1 cellular context compared by ENCODE assay signal in the genomic region with DNA sequence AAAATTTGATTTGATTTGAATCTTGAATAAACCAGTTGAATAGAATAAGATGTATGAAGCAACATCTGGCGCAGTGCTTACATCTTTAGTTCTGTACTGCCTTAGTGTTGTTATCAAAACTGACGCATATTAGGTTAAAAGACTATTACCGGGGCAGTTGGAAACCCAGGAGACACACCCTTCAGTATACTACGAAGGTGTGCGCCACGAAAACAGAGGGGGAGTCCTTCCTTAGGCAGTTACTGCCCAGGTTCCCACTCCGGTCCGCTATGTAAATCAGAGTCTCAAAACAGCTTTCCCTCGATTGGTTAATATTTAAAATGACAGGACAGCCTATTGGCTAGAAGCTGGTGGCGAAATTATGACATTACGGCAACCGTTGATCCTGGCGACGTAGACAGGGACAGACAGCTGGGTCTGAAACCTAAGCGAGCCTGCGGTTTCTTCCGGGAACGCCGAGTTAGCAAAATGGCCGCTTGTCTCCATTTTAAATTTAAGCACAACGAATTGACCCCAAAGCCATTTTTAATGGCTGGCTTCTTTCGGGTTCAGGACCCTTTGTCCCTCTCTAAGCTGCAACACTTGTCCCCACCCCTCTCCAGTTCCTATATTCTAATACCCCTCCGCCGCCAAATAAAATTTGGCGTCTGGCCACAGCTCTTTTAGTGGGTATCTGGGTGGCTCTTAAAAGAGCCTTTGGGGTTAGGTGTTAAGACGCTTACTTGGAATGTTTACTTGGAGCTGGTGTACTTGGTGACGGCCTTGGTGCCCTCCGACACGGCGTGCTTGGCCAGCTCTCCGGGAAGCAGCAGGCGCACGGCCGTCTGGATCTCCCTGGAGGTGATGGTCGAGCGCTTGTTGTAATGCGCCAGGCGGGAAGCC.
A peak's percentile ranks its signal among the peaks of the same experiment; 100 is the strongest.
TF ChIP-seq lines count a peak whose summit lies in the region.

No MANE protein-coding gene starts in this region.

TF ChIP-seq in K562, 482 proteins besides CTCF, POLR2A, EP300 and RAD21 (continued from another document and continues in another):
- TF ChIP-seq, protein P1, sequence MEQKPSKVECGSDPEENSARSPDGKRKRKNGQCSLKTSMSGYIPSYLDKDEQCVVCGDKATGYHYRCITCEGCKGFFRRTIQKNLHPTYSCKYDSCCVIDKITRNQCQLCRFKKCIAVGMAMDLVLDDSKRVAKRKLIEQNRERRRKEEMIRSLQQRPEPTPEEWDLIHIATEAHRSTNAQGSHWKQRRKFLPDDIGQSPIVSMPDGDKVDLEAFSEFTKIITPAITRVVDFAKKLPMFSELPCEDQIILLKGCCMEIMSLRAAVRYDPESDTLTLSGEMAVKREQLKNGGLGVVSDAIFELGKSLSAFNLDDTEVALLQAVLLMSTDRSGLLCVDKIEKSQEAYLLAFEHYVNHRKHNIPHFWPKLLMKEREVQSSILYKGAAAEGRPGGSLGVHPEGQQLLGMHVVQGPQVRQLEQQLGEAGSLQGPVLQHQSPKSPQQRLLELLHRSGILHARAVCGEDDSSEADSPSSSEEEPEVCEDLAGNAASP (IDR thresholded peaks at IDR 0.05) = no peak
- TF ChIP-seq, protein P2, sequence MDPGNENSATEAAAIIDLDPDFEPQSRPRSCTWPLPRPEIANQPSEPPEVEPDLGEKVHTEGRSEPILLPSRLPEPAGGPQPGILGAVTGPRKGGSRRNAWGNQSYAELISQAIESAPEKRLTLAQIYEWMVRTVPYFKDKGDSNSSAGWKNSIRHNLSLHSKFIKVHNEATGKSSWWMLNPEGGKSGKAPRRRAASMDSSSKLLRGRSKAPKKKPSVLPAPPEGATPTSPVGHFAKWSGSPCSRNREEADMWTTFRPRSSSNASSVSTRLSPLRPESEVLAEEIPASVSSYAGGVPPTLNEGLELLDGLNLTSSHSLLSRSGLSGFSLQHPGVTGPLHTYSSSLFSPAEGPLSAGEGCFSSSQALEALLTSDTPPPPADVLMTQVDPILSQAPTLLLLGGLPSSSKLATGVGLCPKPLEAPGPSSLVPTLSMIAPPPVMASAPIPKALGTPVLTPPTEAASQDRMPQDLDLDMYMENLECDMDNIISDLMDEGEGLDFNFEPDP (CRISPR knock-in tag; IDR thresholded peaks at IDR 0.05) = no peak
- TF ChIP-seq FUS (optimal IDR thresholded peaks at IDR 0.05; ENCODE audit: low read depth, low read length) (peak; percentile 99), COPS2 (conservative IDR thresholded peaks at IDR 0.05) (no peak), TCF3 (CRISPR knock-in tag; IDR thresholded peaks at IDR 0.05) (no peak), ZNF3 (CRISPR knock-in tag; IDR thresholded peaks at IDR 0.05) (peak; percentile 16; the same call in 1 of the 2 replicates), SAP30 (IDR thresholded peaks at IDR 0.05; ENCODE audit: borderline replicate concordance, insufficient read depth, low read depth, low read length, poor library complexity, severe bottlenecking) (peak; percentile 81), ZNF644 (tag; IDR thresholded peaks at IDR 0.05; ENCODE audit: low read depth) (peak; percentile 67; the same call in 1 of the 2 replicates), ZNF79 (CRISPR knock-in tag; IDR thresholded peaks at IDR 0.05; ENCODE audit: low read depth) (no peak), SRSF3 (IDR thresholded peaks at IDR 0.05; ENCODE audit: insufficient read depth, low read length) (no peak), L3MBTL2 (IDR thresholded peaks at IDR 0.05) (no peak; the same call in 1 of the 2 replicates), RBM25 (IDR thresholded peaks at IDR 0.05; ENCODE audit: low read depth, low read length, severe bottlenecking) (peak; percentile 57), KLF10 (CRISPR knock-in tag; IDR thresholded peaks at IDR 0.05) (no peak), PCBP2 (IDR thresholded peaks at IDR 0.05; ENCODE audit: low read depth, low read length, poor library complexity, severe bottlenecking) (no peak), ZNF830 (CRISPR knock-in tag; IDR thresholded peaks at IDR 0.05) (0 out of 2 replicates have a peak, but pooled peaks have one; percentile 90), ZNF124 (CRISPR knock-in tag; IDR thresholded peaks at IDR 0.05) (no peak), ZNF408 (CRISPR knock-in tag; IDR thresholded peaks at IDR 0.05; ENCODE audit: low read depth) (no peak), TCF7 (IDR thresholded peaks at IDR 0.05; ENCODE audit: borderline replicate concordance) (0 out of 2 replicates have a peak, but pooled peaks have one; percentile 44), ZNF764 (CRISPR knock-in tag; IDR thresholded peaks at IDR 0.05; ENCODE audit: low read depth) (0 out of 2 replicates have a peak, but pooled peaks have one; percentile 24), MTA2 (IDR thresholded peaks at IDR 0.05; ENCODE audit: low read depth) (no peak), ZNF507 (tag; conservative IDR thresholded peaks at IDR 0.05) (no peak), RBM22 (IDR thresholded peaks at IDR 0.05; ENCODE audit: low read depth, low read length, poor library complexity, severe bottlenecking) (peak; percentile 97), ZNF384 (IDR thresholded peaks at IDR 0.05; ENCODE audit: low read depth, low read length) (peak; percentile 74; the same call in 1 of the 2 replicates), ZNF431 (CRISPR knock-in tag; IDR thresholded peaks at IDR 0.05) (peak; percentile 80), NFYB (IDR thresholded peaks at IDR 0.05; ENCODE audit: extremely low read depth, insufficient read length) (peak; percentile 45)
- TF ChIP-seq, protein P3, sequence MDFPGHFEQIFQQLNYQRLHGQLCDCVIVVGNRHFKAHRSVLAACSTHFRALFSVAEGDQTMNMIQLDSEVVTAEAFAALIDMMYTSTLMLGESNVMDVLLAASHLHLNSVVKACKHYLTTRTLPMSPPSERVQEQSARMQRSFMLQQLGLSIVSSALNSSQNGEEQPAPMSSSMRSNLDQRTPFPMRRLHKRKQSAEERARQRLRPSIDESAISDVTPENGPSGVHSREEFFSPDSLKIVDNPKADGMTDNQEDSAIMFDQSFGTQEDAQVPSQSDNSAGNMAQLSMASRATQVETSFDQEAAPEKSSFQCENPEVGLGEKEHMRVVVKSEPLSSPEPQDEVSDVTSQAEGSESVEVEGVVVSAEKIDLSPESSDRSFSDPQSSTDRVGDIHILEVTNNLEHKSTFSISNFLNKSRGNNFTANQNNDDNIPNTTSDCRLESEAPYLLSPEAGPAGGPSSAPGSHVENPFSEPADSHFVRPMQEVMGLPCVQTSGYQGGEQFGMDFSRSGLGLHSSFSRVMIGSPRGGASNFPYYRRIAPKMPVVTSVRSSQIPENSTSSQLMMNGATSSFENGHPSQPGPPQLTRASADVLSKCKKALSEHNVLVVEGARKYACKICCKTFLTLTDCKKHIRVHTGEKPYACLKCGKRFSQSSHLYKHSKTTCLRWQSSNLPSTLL (IDR thresholded peaks at IDR 0.05) = peak; percentile 100
- TF ChIP-seq, protein P4, sequence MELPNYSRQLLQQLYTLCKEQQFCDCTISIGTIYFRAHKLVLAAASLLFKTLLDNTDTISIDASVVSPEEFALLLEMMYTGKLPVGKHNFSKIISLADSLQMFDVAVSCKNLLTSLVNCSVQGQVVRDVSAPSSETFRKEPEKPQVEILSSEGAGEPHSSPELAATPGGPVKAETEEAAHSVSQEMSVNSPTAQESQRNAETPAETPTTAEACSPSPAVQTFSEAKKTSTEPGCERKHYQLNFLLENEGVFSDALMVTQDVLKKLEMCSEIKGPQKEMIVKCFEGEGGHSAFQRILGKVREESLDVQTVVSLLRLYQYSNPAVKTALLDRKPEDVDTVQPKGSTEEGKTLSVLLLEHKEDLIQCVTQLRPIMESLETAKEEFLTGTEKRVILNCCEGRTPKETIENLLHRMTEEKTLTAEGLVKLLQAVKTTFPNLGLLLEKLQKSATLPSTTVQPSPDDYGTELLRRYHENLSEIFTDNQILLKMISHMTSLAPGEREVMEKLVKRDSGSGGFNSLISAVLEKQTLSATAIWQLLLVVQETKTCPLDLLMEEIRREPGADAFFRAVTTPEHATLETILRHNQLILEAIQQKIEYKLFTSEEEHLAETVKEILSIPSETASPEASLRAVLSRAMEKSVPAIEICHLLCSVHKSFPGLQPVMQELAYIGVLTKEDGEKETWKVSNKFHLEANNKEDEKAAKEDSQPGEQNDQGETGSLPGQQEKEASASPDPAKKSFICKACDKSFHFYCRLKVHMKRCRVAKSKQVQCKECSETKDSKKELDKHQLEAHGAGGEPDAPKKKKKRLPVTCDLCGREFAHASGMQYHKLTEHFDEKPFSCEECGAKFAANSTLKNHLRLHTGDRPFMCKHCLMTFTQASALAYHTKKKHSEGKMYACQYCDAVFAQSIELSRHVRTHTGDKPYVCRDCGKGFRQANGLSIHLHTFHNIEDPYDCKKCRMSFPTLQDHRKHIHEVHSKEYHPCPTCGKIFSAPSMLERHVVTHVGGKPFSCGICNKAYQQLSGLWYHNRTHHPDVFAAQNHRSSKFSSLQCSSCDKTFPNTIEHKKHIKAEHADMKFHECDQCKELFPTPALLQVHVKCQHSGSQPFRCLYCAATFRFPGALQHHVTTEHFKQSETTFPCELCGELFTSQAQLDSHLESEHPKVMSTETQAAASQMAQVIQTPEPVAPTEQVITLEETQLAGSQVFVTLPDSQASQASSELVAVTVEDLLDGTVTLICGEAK (IDR thresholded peaks at IDR 0.05) = peak; percentile 91
- TF ChIP-seq, protein P4 (CRISPR knock-in tag; IDR thresholded peaks at IDR 0.05) = peak; percentile 48
- TF ChIP-seq, protein P5, sequence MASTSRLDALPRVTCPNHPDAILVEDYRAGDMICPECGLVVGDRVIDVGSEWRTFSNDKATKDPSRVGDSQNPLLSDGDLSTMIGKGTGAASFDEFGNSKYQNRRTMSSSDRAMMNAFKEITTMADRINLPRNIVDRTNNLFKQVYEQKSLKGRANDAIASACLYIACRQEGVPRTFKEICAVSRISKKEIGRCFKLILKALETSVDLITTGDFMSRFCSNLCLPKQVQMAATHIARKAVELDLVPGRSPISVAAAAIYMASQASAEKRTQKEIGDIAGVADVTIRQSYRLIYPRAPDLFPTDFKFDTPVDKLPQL (IDR thresholded peaks at IDR 0.05; ENCODE audit: extremely low read depth, insufficient read length) = peak; percentile 67
- TF ChIP-seq, protein P6, sequence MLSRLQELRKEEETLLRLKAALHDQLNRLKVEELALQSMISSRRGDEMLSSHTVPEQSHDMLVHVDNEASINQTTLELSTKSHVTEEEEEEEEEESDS (CRISPR knock-in tag; IDR thresholded peaks at IDR 0.05) = no peak
- TF ChIP-seq, protein P7, sequence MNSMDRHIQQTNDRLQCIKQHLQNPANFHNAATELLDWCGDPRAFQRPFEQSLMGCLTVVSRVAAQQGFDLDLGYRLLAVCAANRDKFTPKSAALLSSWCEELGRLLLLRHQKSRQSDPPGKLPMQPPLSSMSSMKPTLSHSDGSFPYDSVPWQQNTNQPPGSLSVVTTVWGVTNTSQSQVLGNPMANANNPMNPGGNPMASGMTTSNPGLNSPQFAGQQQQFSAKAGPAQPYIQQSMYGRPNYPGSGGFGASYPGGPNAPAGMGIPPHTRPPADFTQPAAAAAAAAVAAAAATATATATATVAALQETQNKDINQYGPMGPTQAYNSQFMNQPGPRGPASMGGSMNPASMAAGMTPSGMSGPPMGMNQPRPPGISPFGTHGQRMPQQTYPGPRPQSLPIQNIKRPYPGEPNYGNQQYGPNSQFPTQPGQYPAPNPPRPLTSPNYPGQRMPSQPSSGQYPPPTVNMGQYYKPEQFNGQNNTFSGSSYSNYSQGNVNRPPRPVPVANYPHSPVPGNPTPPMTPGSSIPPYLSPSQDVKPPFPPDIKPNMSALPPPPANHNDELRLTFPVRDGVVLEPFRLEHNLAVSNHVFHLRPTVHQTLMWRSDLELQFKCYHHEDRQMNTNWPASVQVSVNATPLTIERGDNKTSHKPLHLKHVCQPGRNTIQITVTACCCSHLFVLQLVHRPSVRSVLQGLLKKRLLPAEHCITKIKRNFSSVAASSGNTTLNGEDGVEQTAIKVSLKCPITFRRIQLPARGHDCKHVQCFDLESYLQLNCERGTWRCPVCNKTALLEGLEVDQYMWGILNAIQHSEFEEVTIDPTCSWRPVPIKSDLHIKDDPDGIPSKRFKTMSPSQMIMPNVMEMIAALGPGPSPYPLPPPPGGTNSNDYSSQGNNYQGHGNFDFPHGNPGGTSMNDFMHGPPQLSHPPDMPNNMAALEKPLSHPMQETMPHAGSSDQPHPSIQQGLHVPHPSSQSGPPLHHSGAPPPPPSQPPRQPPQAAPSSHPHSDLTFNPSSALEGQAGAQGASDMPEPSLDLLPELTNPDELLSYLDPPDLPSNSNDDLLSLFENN (IDR thresholded peaks at IDR 0.05; ENCODE audit: low read depth in 2 of 2, low read length in 2 of 2) = peak in 1 of 2 experiments; percentile 95; a peak in 2 of 4 replicates
- TF ChIP-seq, protein P8, sequence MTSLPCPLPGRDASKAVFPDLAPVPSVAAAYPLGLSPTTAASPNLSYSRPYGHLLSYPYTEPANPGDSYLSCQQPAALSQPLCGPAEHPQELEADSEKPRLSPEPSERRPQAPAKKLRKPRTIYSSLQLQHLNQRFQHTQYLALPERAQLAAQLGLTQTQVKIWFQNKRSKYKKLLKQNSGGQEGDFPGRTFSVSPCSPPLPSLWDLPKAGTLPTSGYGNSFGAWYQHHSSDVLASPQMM (CRISPR knock-in tag; IDR thresholded peaks at IDR 0.05) = peak; percentile 12; the same call in 1 of the 2 replicates
- TF ChIP-seq, protein P9, sequence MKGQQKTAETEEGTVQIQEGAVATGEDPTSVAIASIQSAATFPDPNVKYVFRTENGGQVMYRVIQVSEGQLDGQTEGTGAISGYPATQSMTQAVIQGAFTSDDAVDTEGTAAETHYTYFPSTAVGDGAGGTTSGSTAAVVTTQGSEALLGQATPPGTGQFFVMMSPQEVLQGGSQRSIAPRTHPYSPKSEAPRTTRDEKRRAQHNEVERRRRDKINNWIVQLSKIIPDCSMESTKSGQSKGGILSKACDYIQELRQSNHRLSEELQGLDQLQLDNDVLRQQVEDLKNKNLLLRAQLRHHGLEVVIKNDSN (CRISPR knock-in tag; IDR thresholded peaks at IDR 0.05) = no peak
